9 cellular contexts compared by ENCODE assay signal in genomic region chr1:17587693-17588047, GRCh38. TPM values are rescaled to one million over a fixed set of nuclear protein-coding genes. Genes with fewer than 3 reads are reported as not detected.
DNase-seq lines count a peak whose midpoint lies in the region; ATAC-seq and TF ChIP-seq lines count a peak whose summit lies in the region.
"Had no signal": no experiment of that assay in that cellular context is flagged by ENCODE, and none has a peak within 500 bp of the region (broad histone marks: within the 10 kb centered on the region; RNA-seq: fewer than 3 reads in every experiment).

No MANE protein-coding gene starts in this region.

- peak overlapping the region; percentile 47; the same call in 1 of the 2 replicates for H3K9ac ChIP-seq in HUES48 (ENCODE audit: low read depth, low read length)
- H3K9ac ChIP-seq in colonic mucosa (ENCODE audit: low read depth in 2 of 2, low read length in 2 of 2), result peak overlapping the region in 1 of 2 donors; percentile 59
- H3K9ac ChIP-seq in liver (ENCODE audit: low read depth in 1 of 2, low read length in 2 of 2), result peak overlapping the region in 1 of 2 donors; percentile 60

- POLR2A ChIA-PET in T-cell (lab: Charles Lee), result no interaction called here

- DNase-seq in colonic mucosa, result no peak
- no peak for DNase-seq in type B pancreatic cell (ENCODE audit: extremely low spot score, unreplicated experiment)
- DNase-seq in T-cell, result no peak
- DNase-seq in effector CD4-positive, alpha-beta T cell, result no peak
- DNase-seq in NCI-H1930 (lab: John Stamatoyannopoulos, UW), result no peak
- DNase-seq: T-helper 17 cell had no signal

- ATAC-seq in T-cell (replicated peaks in 1 of 4) (no peak), HG02840 (IDR thresholded peaks at IDR 0.05; ENCODE audit: low FRiP score, unreplicated experiment) (no peak)
- ATAC-seq: T-helper 17 cell had no signal

- H3K4me3 Mint-ChIP-seq in type B pancreatic cell (peak overlapping the region; percentile 41), T-cell (no peak overlapping the region)
- H3K4me3 Mint-ChIP-seq: T-helper 17 cell had no signal

- intact Hi-C loops in colonic mucosa (cut with DNase I), result no loop called here

- H3K27ac Mint-ChIP-seq in type B pancreatic cell (peak overlapping the region; percentile 84), T-cell (no peak overlapping the region)
- H3K27ac Mint-ChIP-seq: T-helper 17 cell had no signal

- H3K4me1 ChIP-seq in HUES48 (ENCODE audit: control insufficient read depth, insufficient read depth, low read length) (peaks cover 29% of the 10 kb centered on the region), colonic mucosa (peaks cover 30% of the 10 kb centered on the region), liver (ENCODE audit: control insufficient read depth in 4 of 4, insufficient read depth in 4 of 4, low read length in 3 of 4) (peaks cover 42 to 97% (median 85%) of the 10 kb centered on the region in 4 donors)

- H3K27ac ChIP-seq in HUES48 (ENCODE audit: low read depth, low read length), result peak overlapping the region; percentile 94
- peak overlapping the region; percentile 93 for H3K27ac ChIP-seq in colonic mucosa
- peak overlapping the region; percentile 59 to 70 for H3K27ac ChIP-seq in liver (ENCODE audit: low read depth in 1 of 2, low read length in 2 of 2)

- H3K36me3 Mint-ChIP-seq in type B pancreatic cell, result peaks cover 8% of the 10 kb centered on the region
- no peaks in the 10 kb centered on the region for H3K36me3 Mint-ChIP-seq in T-cell

- H3K27me3 ChIP-seq in HUES48 (ENCODE audit: control insufficient read depth, insufficient read depth, low read length) (no peaks in the 10 kb centered on the region), colonic mucosa (no peaks in the 10 kb centered on the region), liver (ENCODE audit: control insufficient read depth in 4 of 4, insufficient read depth in 4 of 4, low read length in 3 of 4) (no peaks in the 10 kb centered on the region)

- H3K4me1 Mint-ChIP-seq in type B pancreatic cell (ENCODE audit: unreplicated experiment) (peaks cover 43% of the 10 kb centered on the region), T-cell (no peaks in the 10 kb centered on the region)

- no peak for TF ChIP-seq CTCF in colonic mucosa (IDR thresholded peaks at IDR 0.05)
- TF ChIP-seq CTCF in liver (IDR thresholded peaks at IDR 0.05; ENCODE audit: low read depth, low read length, missing input control), result no peak
- TF ChIP-seq CTCF in type B pancreatic cell (conservative IDR thresholded peaks at IDR 0.05), result no peak

- no peak overlapping the region for H3K4me3 ChIP-seq in HUES48 (ENCODE audit: low read depth, low read length)
- H3K4me3 ChIP-seq in colonic mucosa, result no peak overlapping the region
- H3K4me3 ChIP-seq in liver (ENCODE audit: low read depth in 1 of 3, low read length in 3 of 3), result no peak overlapping the region

- H3K9me3 Mint-ChIP-seq in type B pancreatic cell (no peaks in the 10 kb centered on the region), T-cell (no peaks in the 10 kb centered on the region)

- H3K36me3 ChIP-seq in HUES48 (ENCODE audit: control insufficient read depth, insufficient read depth, low read length), result peaks cover 47% of the 10 kb centered on the region; the same call in 1 of the 2 replicates
- no peaks in the 10 kb centered on the region for H3K36me3 ChIP-seq in colonic mucosa
- H3K36me3 ChIP-seq in liver (ENCODE audit: control insufficient read depth in 4 of 4, insufficient read depth in 3 of 4, low read depth in 1 of 4, low read length in 3 of 4), result peaks cover 3 to 21% (median 15%) of the 10 kb centered on the region in 4 donors

- TF ChIP-seq RAD21 in liver (IDR thresholded peaks at IDR 0.05), result no peak

- WGBS in liver, result 66% methylated on average over 3 of the region's 3 CpGs

- no peaks in the 10 kb centered on the region for H3K9me3 ChIP-seq in HUES48 (ENCODE audit: control insufficient read depth, insufficient read depth, low read length)
- H3K9me3 ChIP-seq in colonic mucosa, result no peaks in the 10 kb centered on the region
- H3K9me3 ChIP-seq in liver (ENCODE audit: control insufficient read depth in 4 of 4, low read length in 3 of 4), result no peaks in the 10 kb centered on the region

- H3K27me3 Mint-ChIP-seq in type B pancreatic cell, result no peaks in the 10 kb centered on the region
- peaks cover 0 to 4% of the 10 kb centered on the region in 2 donors for H3K27me3 Mint-ChIP-seq in T-cell

- CTCF ChIA-PET in T-cell (lab: Charles Lee), result no interaction called here

TF ChIP-seq in liver, 16 proteins besides CTCF, POLR2A, EP300 and RAD21:
- no peak for TF ChIP-seq TAF1 (conservative IDR thresholded peaks at IDR 0.05)
- TF ChIP-seq SP1 (IDR thresholded peaks at IDR 0.05), result no peak
- TF ChIP-seq FOXA1 (IDR thresholded peaks at IDR 0.05), result no peak
- TF ChIP-seq REST (IDR thresholded peaks at IDR 0.05), result no peak
- TF ChIP-seq MAX (IDR thresholded peaks at IDR 0.05), result no peak
- TF ChIP-seq HNF4A (conservative IDR thresholded peaks at IDR 0.05), result no peak
- TF ChIP-seq ZBTB33 (IDR thresholded peaks at IDR 0.05), result no peak
- TF ChIP-seq FOXA2 (IDR thresholded peaks at IDR 0.05), result no peak
- TF ChIP-seq EGR1 (IDR thresholded peaks at IDR 0.05; ENCODE audit: low read depth in 2 of 2), result no peak
- TF ChIP-seq RXRA (IDR thresholded peaks at IDR 0.05), result no peak
- TF ChIP-seq JUND (IDR thresholded peaks at IDR 0.05), result no peak

RNA-seq across cellular contexts. Expression of gene ARHGEF10L, which starts 48.2 kb away (rescaled TPM):
- total RNA-seq in colonic mucosa (100 to 1,000 TPM in 1 of 2 donors, 10 to 100 TPM in 1; 77.5 to 133 TPM), liver (100 to 1,000 TPM in 1 of 2 donors, 10 to 100 TPM in 1; 26.3 to 169 TPM), type B pancreatic cell (ENCODE audit: low replicate concordance) (36.0 and 48.0 TPM in 2 replicates), T-cell (under 1 TPM in 3 of 5 donors, not detected in 2; 0.12 to 0.30 (median 0.22) TPM)
- polyA plus RNA-seq in liver, result 10 to 100 TPM; 54.0 to 60.9 TPM

Comparison
In these comparisons a context has a peak if more than half of its experiments do, and no peak if none do; other contexts are left out.
1. RNA of gene ARHGEF10L, which starts 48.2 kb away (total RNA-seq): 26.3 to 169 TPM in liver, 77.5 to 133 TPM in colonic mucosa and 36.0 to 48.0 TPM in type B pancreatic cell; 0.12 to 0.30 TPM in T-cell; every median in the first group is over 10 times any median in the second.
2. Peak in every context shown above with its lines, with median percentiles within 50 percentile points of each other: H3K27ac ChIP-seq.